ENCODE assay signal across 11 cellular contexts in the genomic region with DNA sequence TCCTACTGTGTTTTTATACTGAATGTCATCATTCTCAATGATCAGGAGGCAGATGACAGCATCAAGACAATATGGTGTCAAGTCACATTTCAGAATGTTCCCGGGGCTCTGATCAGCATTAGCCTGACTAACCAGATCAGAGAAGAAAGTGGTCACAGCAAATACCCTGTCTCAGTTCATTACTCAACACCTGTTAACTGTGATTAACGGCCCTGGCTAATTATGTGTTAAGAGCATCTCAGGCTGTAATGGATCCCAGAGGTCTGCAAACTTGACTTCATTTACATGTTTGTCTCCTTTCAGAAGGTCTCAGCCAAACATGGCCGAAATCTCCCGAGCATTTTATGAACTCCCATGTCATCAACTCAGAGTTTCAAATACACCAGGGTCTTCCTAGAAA.
"Had no signal": no experiment of that assay in that cellular context is flagged by ENCODE, and none has a peak within 500 bp of the region (broad histone marks: within the 10 kb centered on the region; RNA-seq: fewer than 3 reads in every experiment).

No MANE protein-coding gene starts in this region.

- H3K9me3 Mint-ChIP-seq: stimulated activated effector memory CD8-positive, alpha-beta T cell treated with anti-CD3 and anti-CD28 coated beads, Interleukin-12 subunit alpha, Interleukin-12 subunit beta, amount 100 ng/mL, for 72 hours had no signal

- H3K4me1 Mint-ChIP-seq: activated CD8-positive, alpha-beta memory T cell treated with anti-CD3 and anti-CD28 coated beads, Interleukin-2, amount 10 ng/mL, durations not matched to agents 7 days and 5 days; stimulated activated effector memory CD8-positive, alpha-beta T cell treated with anti-CD3 and anti-CD28 coated beads, Interleukin-12 subunit alpha, Interleukin-12 subunit beta, amount 100 ng/mL, for 72 hours had no signal

- ATAC-seq: activated CD8-positive, alpha-beta memory T cell treated with anti-CD3 and anti-CD28 coated beads, Interleukin-2, amount 10 ng/mL, durations not matched to agents 7 days and 5 days; left lobe of liver; stimulated activated effector memory CD8-positive, alpha-beta T cell treated with anti-CD3 and anti-CD28 coated beads, Interleukin-12 subunit alpha, Interleukin-12 subunit beta, amount 100 ng/mL, for 72 hours had no signal

- H3K36me3 Mint-ChIP-seq: activated CD8-positive, alpha-beta memory T cell treated with anti-CD3 and anti-CD28 coated beads, Interleukin-2, amount 10 ng/mL, durations not matched to agents 7 days and 5 days; stimulated activated effector memory CD8-positive, alpha-beta T cell treated with anti-CD3 and anti-CD28 coated beads, Interleukin-12 subunit alpha, Interleukin-12 subunit beta, amount 100 ng/mL, for 72 hours had no signal

- DNase-seq: activated CD4-positive, alpha-beta T cell treated with anti-CD3 and anti-CD28 coated beads for 1 hour; activated CD4-positive, alpha-beta T cell treated with anti-CD3 and anti-CD28 coated beads, Interleukin-2, amount 50 U/mL, for 48 hours; activated CD8-positive, alpha-beta memory T cell treated with anti-CD3 and anti-CD28 coated beads, Interleukin-2, amount 10 ng/mL, durations not matched to agents 7 days and 5 days; activated effector memory CD4-positive, alpha-beta T cell treated with Interleukin-2 at 50 U/mL for 16 hours; activated naive CD4-positive, alpha-beta T cell treated with anti-CD3 and anti-CD28 coated beads, Interleukin-2, amount 50 U/mL, for 16 hours; activated T-cell treated with anti-CD3 and anti-CD28 coated beads, Interleukin-2, amount 50 U/mL, for 1 hour; dorsolateral prefrontal cortex; erythroblast; T1000 had no signal

- H3K27ac Mint-ChIP-seq: activated CD8-positive, alpha-beta memory T cell treated with anti-CD3 and anti-CD28 coated beads, Interleukin-2, amount 10 ng/mL, durations not matched to agents 7 days and 5 days; stimulated activated effector memory CD8-positive, alpha-beta T cell treated with anti-CD3 and anti-CD28 coated beads, Interleukin-12 subunit alpha, Interleukin-12 subunit beta, amount 100 ng/mL, for 72 hours had no signal

- H3K4me3 Mint-ChIP-seq: activated CD8-positive, alpha-beta memory T cell treated with anti-CD3 and anti-CD28 coated beads, Interleukin-2, amount 10 ng/mL, durations not matched to agents 7 days and 5 days; stimulated activated effector memory CD8-positive, alpha-beta T cell treated with anti-CD3 and anti-CD28 coated beads, Interleukin-12 subunit alpha, Interleukin-12 subunit beta, amount 100 ng/mL, for 72 hours had no signal
